ENCODE assay signal across 1 cellular context in genomic region chr12:97556201-97556824, GRCh38.
TF ChIP-seq lines count a peak whose summit lies in the region.

No MANE protein-coding gene starts in this region.

TF ChIP-seq in HepG2, 621 proteins besides CTCF, POLR2A, EP300 and RAD21 (continued from another document and continues in another):
- TF ChIP-seq THAP9 (CRISPR knock-in tag; IDR thresholded peaks at IDR 0.05; ENCODE audit: borderline replicate concordance) (no peak), STAT5B (CRISPR knock-in tag; IDR thresholded peaks at IDR 0.05) (no peak), ZNF451 (CRISPR knock-in tag; IDR thresholded peaks at IDR 0.05) (no peak), CERS6 (CRISPR knock-in tag; IDR thresholded peaks at IDR 0.05) (no peak), ZNF761 (CRISPR knock-in tag; conservative IDR thresholded peaks at IDR 0.05) (no peak), HBP1 (CRISPR knock-in tag; IDR thresholded peaks at IDR 0.05; ENCODE audit: low read depth) (no peak), ZNF251 (CRISPR knock-in tag; IDR thresholded peaks at IDR 0.05) (no peak), NCOA2 (CRISPR knock-in tag; IDR thresholded peaks at IDR 0.05) (peak; percentile 57; the same call in 1 of the 2 replicates), ZSCAN21 (CRISPR knock-in tag; IDR thresholded peaks at IDR 0.05; ENCODE audit: borderline replicate concordance) (no peak), PRPF4 (IDR thresholded peaks at IDR 0.05; ENCODE audit: low read depth, low read length, poor library complexity, severe bottlenecking) (peak; percentile 74), MBD4 (IDR thresholded peaks at IDR 0.05; ENCODE audit: borderline replicate concordance, low read length) (peak; percentile 23; the same call in 1 of the 2 replicates), ZBTB3 (CRISPR knock-in tag; IDR thresholded peaks at IDR 0.05; ENCODE audit: borderline replicate concordance, low read depth) (no peak), HMG20A (CRISPR knock-in tag; IDR thresholded peaks at IDR 0.05; ENCODE audit: borderline replicate concordance) (peak; percentile 64; the same call in 1 of the 2 replicates), AHDC1 (CRISPR knock-in tag; IDR thresholded peaks at IDR 0.05; ENCODE audit: borderline replicate concordance) (peak; percentile 77; the same call in 1 of the 2 replicates), FOXC1 (CRISPR knock-in tag; IDR thresholded peaks at IDR 0.05; ENCODE audit: borderline replicate concordance) (no peak), GPN1 (CRISPR knock-in tag; IDR thresholded peaks at IDR 0.05; ENCODE audit: borderline replicate concordance) (no peak), ZBTB26 (CRISPR knock-in tag; IDR thresholded peaks at IDR 0.05; ENCODE audit: borderline replicate concordance) (no peak), SNRNP70 (IDR thresholded peaks at IDR 0.05; ENCODE audit: low read depth, low read length) (no peak), GTF2F1 (IDR thresholded peaks at IDR 0.05; ENCODE audit: low read length) (no peak), IKZF4 (CRISPR knock-in tag; IDR thresholded peaks at IDR 0.05; ENCODE audit: borderline replicate concordance, low read depth, not compliant biosample characterization) (no peak), LBX2 (CRISPR knock-in tag; IDR thresholded peaks at IDR 0.05; ENCODE audit: borderline replicate concordance) (no peak), BRF2 (CRISPR knock-in tag; IDR thresholded peaks at IDR 0.05) (no peak), THAP11 (CRISPR knock-in tag; IDR thresholded peaks at IDR 0.05) (0 out of 2 replicates have a peak, but pooled peaks have one; percentile 38), PAXIP1 (CRISPR knock-in tag; conservative IDR thresholded peaks at IDR 0.05) (peak; percentile 65), ZGPAT (CRISPR knock-in tag; IDR thresholded peaks at IDR 0.05) (peak; percentile 40; the same call in 1 of the 2 replicates), ZNF644 (CRISPR knock-in tag; IDR thresholded peaks at IDR 0.05; ENCODE audit: low read depth) (peak; percentile 73), HMG20B (CRISPR knock-in tag; conservative IDR thresholded peaks at IDR 0.05) (no peak), ADNP (CRISPR knock-in tag; IDR thresholded peaks at IDR 0.05) (no peak), ZNF350 (CRISPR knock-in tag; IDR thresholded peaks at IDR 0.05; ENCODE audit: borderline replicate concordance, low read depth) (no peak), ZNF639 (CRISPR knock-in tag; conservative IDR thresholded peaks at IDR 0.05) (no peak), NR1H2 (CRISPR knock-in tag; IDR thresholded peaks at IDR 0.05; ENCODE audit: borderline replicate concordance, low read depth) (no peak), ZMYM2 (CRISPR knock-in tag; IDR thresholded peaks at IDR 0.05) (no peak), ZNF33A (CRISPR knock-in tag; IDR thresholded peaks at IDR 0.05; ENCODE audit: borderline replicate concordance) (no peak), RCOR2 (CRISPR knock-in tag; IDR thresholded peaks at IDR 0.05) (peak; percentile 33; the same call in 1 of the 2 replicates)
